ENCODE assay signal across 8 cellular contexts in genomic region chr4:69830529-69831269, GRCh38. TPM values are rescaled to one million over a fixed set of nuclear protein-coding genes. Genes with fewer than 3 reads are reported as not detected.
DNase-seq lines count a peak whose midpoint lies in the region; ATAC-seq lines count a peak whose summit lies in the region.

No MANE protein-coding gene starts in this region.

- peaks cover 6 to 21% (median 15%) of the 10 kb centered on the region in 3 donors for H3K4me1 Mint-ChIP-seq in naive B cell

- DNase-seq in HPDE6-E6E7 (ENCODE audit: extremely low spot score) (peak; percentile 12), astrocyte of the hippocampus (ENCODE audit: low read depth, low spot score) (peak; percentile 6), naive B cell (no peak), DMS 273 (lab: John Stamatoyannopoulos, UW; ENCODE audit: unreplicated experiment) (no peak)
- DNase-seq in stimulated activated naive CD4-positive, alpha-beta T cell treated with Interleukin-2 at 50 U/mL for 16 hours (lab: John Stamatoyannopoulos, UW), result no peak
- no peak for DNase-seq in activated CD4-positive, alpha-beta T cell treated with anti-CD3 and anti-CD28 coated beads for 48 hours
- no peak for DNase-seq in activated CD4-positive, alpha-beta T cell treated with anti-CD3 and anti-CD28 coated beads, Interleukin-2, amount 50 U/mL, for 4 hours

- peak; percentile 37 for ATAC-seq in GM18909 (IDR thresholded peaks at IDR 0.05; ENCODE audit: poor library complexity, unreplicated experiment)
- peak in 1 of 2 donors; percentile 24 for ATAC-seq in naive B cell (ENCODE audit: low read depth in 2 of 2)

- peak overlapping the region in 5 of 8 donors; percentile 26 to 93 (median 91) for H3K4me3 Mint-ChIP-seq in naive B cell

- H3K9me3 Mint-ChIP-seq in naive B cell, result no peaks in the 10 kb centered on the region

- H3K27me3 Mint-ChIP-seq in naive B cell, result peaks cover 0 to 3% (median 0%) of the 10 kb centered on the region in 3 donors

- no peaks in the 10 kb centered on the region for H3K36me3 Mint-ChIP-seq in naive B cell

- H3K27ac Mint-ChIP-seq in naive B cell, result peak overlapping the region in 1 of 6 donors; percentile 39

RNA-seq across cellular contexts. Expression of gene SULT1E1, which starts 29.2 kb away (rescaled TPM):
- polyA plus RNA-seq in naive B cell (ENCODE audit: low read depth in 6 of 6), result not detected

Comparison
In these comparisons a context has a peak if more than half of its experiments do, and no peak if none do; other contexts are left out.
1. DNase-seq: peak in HPDE6-E6E7 (single experiment) and astrocyte of the hippocampus (single experiment); none in naive B cell (single experiment), stimulated activated naive CD4-positive, alpha-beta T cell treated with Interleukin-2 at 50 U/mL for 16 hours (single experiment), activated CD4-positive, alpha-beta T cell treated with anti-CD3 and anti-CD28 coated beads for 48 hours (single experiment), DMS 273 (single experiment) and activated CD4-positive, alpha-beta T cell treated with anti-CD3 and anti-CD28 coated beads, Interleukin-2, amount 50 U/mL, for 4 hours (0 of 2).